Comparison of ENCODE assay signal across 2 cellular contexts in genomic region chr14:103047453-103047852, GRCh38. TPM values are rescaled to one million over a fixed set of nuclear protein-coding genes. Genes with fewer than 3 reads are reported as not detected.
"Had no signal": no experiment of that assay in that cellular context is flagged by ENCODE, and none has a peak within 500 bp of the region (broad histone marks: within the 10 kb centered on the region; RNA-seq: fewer than 3 reads in every experiment).

No MANE protein-coding gene starts in this region.

RNA-seq across cellular contexts. Expression of gene LBHD2, which starts 36.6 kb away (rescaled TPM):
- total RNA-seq: G401, GM12878 had no signal
- polyA plus RNA-seq: GM12878 had no signal

RNA-seq across cellular contexts. Expression of gene EXOC3L4, which starts 47.1 kb away (rescaled TPM):
- total RNA-seq: GM12878 had no signal
- polyA plus RNA-seq: GM12878 had no signal
